In the genomic region with DNA sequence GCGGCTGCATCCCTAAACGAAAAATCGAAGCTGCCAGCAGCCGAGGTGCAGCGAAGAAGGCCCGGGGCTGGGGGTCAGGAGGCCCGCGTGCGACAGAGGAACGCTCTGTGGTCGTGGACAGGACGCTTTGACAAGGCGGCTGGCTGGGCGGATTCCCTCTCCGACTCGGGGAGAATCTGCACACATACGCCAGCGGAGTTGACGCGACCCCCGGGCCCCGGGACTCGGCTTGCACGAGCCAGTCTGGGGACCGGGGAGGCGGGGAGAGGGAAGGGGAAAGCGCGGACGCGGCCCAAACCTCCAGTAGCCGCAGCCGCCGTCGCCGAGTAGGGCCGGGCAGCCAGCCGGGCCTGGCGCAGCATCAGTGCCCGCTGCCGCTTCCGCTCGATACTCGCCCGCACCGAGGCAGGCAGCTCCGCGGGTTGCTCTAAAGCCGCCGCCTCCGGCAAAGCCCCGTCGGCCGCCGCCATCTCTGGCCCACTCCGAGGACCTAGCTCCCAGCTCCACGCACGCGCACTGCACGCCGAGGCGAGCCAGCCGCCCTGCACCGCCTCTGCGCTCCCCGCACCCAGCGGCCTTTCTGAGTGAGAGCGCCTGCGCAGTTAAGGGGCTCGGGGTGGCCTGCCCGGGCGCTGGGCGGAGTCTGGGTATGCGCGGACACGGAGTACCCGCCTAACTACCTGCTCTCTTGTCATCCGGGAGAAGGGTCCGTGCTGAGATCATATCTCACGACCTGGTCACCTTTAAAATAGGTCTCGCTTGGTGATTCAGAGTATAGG, we compare ENCODE assay signal across 8 cellular contexts. TPM values are rescaled to one million over a fixed set of nuclear protein-coding genes. Genes with fewer than 3 reads are reported as not detected.
DNase-seq lines count a peak whose midpoint lies in the region; ATAC-seq and TF ChIP-seq lines count a peak whose summit lies in the region.

Gene XPA, minus strand, starts transcription at position 518 of the 779 bp plus-strand sequence. Its CDS starts 48 bp downstream, at position 470.

- peak; percentile 97 for DNase-seq in Ammon's horn (ENCODE audit: low spot score)
- DNase-seq in NCI-H460 (ENCODE audit: extremely low read depth, low read depth) = peak; percentile 97
- peak; percentile 94 to 96 for DNase-seq in activated CD4-positive, alpha-beta T cell treated with anti-CD3 and anti-CD28 coated beads for 24 hours (ENCODE audit: low read depth in 2 of 2)
- DNase-seq in cerebellum (ENCODE audit: low spot score) = peak; percentile 95
- peak; percentile 98 for DNase-seq in kidney glomerular epithelial cell (lab: John Stamatoyannopoulos, UW)
- DNase-seq in stimulated activated CD4-positive, alpha-beta T cell treated with anti-CD3 and anti-CD28 coated beads, Interleukin-15, amount 100 ng/mL, for 48 hours (ENCODE audit: low read depth in 2 of 2) = peak; percentile 92 to 96

- ATAC-seq in HG03378 (IDR thresholded peaks at IDR 0.05; ENCODE audit: unreplicated experiment) = peak; percentile 88

- TF ChIP-seq POLR2A in GM19099 (IDR thresholded peaks at IDR 0.05; ENCODE audit: extremely low read depth, insufficient read length, low read depth) = peak; percentile 94

RNA-seq across cellular contexts. Expression of gene XPA, which starts in this region (rescaled TPM):
- 10.4 and 12.4 TPM in 2 replicates for total RNA-seq in NCI-H460 (2014; rRNA removed; shearing (Covaris generic))
- 6.8 and 13.9 TPM in 2 replicates for polyA plus RNA-seq in NCI-H460 (2014; cell fraction: nucleus; rRNA removed)
- total RNA-seq in cerebellum = 22.0 TPM

Comparison
In these comparisons a context has a peak if more than half of its experiments do, and no peak if none do; other contexts are left out.
1. Peak in every context shown above with its lines: DNase-seq and ATAC-seq.